Comparison of ENCODE assay signal across 8 cellular contexts in the genomic region with DNA sequence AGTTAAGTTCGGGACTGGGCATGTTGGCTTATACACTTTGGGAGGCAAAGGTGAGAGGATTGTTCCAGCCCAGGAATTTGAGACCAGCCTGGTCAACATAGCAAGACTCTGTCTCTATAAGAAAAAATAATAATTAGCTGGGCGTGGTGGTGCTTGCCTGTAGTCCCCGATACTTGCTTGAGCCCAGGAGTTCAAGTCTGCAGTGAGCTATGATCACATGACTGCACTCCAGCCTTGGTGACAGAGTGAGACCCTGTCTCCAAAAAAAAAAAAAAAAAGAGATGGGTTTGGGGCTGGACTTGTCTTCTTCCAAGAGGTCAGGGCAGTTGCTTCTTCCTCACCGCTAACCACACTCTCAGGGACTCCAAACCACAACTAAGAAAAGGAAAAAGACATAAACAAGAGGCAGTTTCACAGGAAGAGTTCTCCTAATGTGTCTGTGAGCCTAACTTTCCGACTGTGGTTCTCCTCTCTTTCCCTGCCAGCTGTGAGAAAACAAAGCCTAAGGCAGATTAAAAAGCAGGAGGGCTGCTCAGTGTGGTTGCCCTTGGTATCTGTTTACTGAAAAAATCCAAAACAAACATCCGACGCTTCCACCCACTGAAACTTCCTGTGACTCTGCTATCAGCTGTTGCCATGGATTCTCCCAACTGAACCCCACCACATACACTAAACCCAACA. TPM values are rescaled to one million over a fixed set of nuclear protein-coding genes. Genes with fewer than 3 reads are reported as not detected.
DNase-seq lines count a peak whose midpoint lies in the region; ATAC-seq, FAIRE-seq and TF ChIP-seq lines count a peak whose summit lies in the region.

No MANE protein-coding gene starts in this region.

- no peak for TF ChIP-seq POLR2A in A549 (IDR thresholded peaks at IDR 0.05; ENCODE audit: low read length)
- no peak for TF ChIP-seq POLR2A in HCT116 (IDR thresholded peaks at IDR 0.05; ENCODE audit: borderline replicate concordance, extremely low read depth, insufficient read depth, insufficient read length)

- H3K27ac Mint-ChIP-seq in activated T-helper 2 cell treated with anti-CD3 and anti-CD28 coated beads, Interferon-gamma antibody, Interleukin-2, Interleukin-4, amounts not matched to agents 10 μg/mL and 5 μg/mL and 100 μg/mL, durations not matched to agents 14 hours and 24 hours and 36 hours, result peak overlapping the region; percentile 1

- H3K27ac ChIP-seq in A549 (peak overlapping the region; percentile 94 to 95), HCT116 (ENCODE audit: low read depth, low read length) (peak overlapping the region; percentile 55)

- no peaks in the 10 kb centered on the region for H3K9me3 Mint-ChIP-seq in activated T-helper 2 cell treated with anti-CD3 and anti-CD28 coated beads, Interferon-gamma antibody, Interleukin-2, Interleukin-4, amounts not matched to agents 10 μg/mL and 5 μg/mL and 100 μg/mL, durations not matched to agents 14 hours and 24 hours and 36 hours

- peak overlapping the region; percentile 16; the same call in 1 of the 2 replicates for H3K9ac ChIP-seq in HCT116 (ENCODE audit: low read length)

- no peaks in the 10 kb centered on the region for H3K9me2 ChIP-seq in HCT116 (ENCODE audit: insufficient read depth)

- intact Hi-C loops in HCT116 (cut with micrococcal nuclease), result no loop called here
- intact Hi-C loops in activated T-helper 2 cell treated with anti-CD3 and anti-CD28 coated beads, Interferon-gamma antibody, Interleukin-2, Interleukin-4, amounts not matched to agents 10 μg/mL and 5 μg/mL and 100 μg/mL, durations not matched to agents 14 hours and 24 hours and 36 hours (cut with micrococcal nuclease), result loop anchor here (1.0 kb wide), 1 partner anchor 13 kb away; no protein-coding TSS in a partner anchor

- TF ChIP-seq EP300 in A549 (IDR thresholded peaks at IDR 0.05), result no peak

- H3K4me2 ChIP-seq in A549, result peak overlapping the region; percentile 94
- peak overlapping the region; percentile 43 for H3K4me2 ChIP-seq in HCT116 (ENCODE audit: low read length)

- peaks cover 47% of the 10 kb centered on the region for H3K4me1 Mint-ChIP-seq in activated T-helper 2 cell treated with anti-CD3 and anti-CD28 coated beads, Interferon-gamma antibody, Interleukin-2, Interleukin-4, amounts not matched to agents 10 μg/mL and 5 μg/mL and 100 μg/mL, durations not matched to agents 14 hours and 24 hours and 36 hours (ENCODE audit: low read depth)

- H3K27me3 ChIP-seq in HCT116 (ENCODE audit: insufficient read depth, low read length) (no peaks in the 10 kb centered on the region), HAP-1 (ENCODE audit: low read depth) (no peaks in the 10 kb centered on the region)

- H3K4me3 ChIP-seq in A549 (no peak overlapping the region), HCT116 (replicated peaks in 1 of 2; ENCODE audit: low read depth in 1 of 2, low read length in 2 of 2) (no peak overlapping the region), HAP-1 (no peak overlapping the region)

- RAD21 ChIA-PET in HCT116 (lab: Charles Lee; ENCODE audit: low non-redundant PET in 1 of 2, low total read pairs in 2 of 2, uncharacterized antibody in 2 of 2, unreplicated experiment in 2 of 2), result no interaction called here

- CTCF ChIA-PET in A549 (lab: Yijun Ruan, JAX), result interaction anchor here (0.7 to 32.8 kb wide), 7 partner anchors 8 to 79 kb away, joined by 3 to 600 read pairs (median 5); no protein-coding TSS in a partner anchor
- CTCF ChIA-PET in HCT116 (lab: Charles Lee), result interaction anchor here (1.2 to 1.6 kb wide), 2 partner anchors 47 to 68 kb away, joined by 3 to 5 read pairs; no protein-coding TSS in a partner anchor

- H2AFZ ChIP-seq in HCT116 (ENCODE audit: low read depth, low read length, poor library complexity, severe bottlenecking), result no peak overlapping the region

- H3K27me3 Mint-ChIP-seq in activated T-helper 2 cell treated with anti-CD3 and anti-CD28 coated beads, Interferon-gamma antibody, Interleukin-2, Interleukin-4, amounts not matched to agents 10 μg/mL and 5 μg/mL and 100 μg/mL, durations not matched to agents 14 hours and 24 hours and 36 hours (ENCODE audit: low read depth), result peaks cover 50% of the 10 kb centered on the region

- in situ Hi-C loops in HAP-1 (cut with MboI; ENCODE audit: low sequenced_read_pairs), result loop anchor here (25.0 kb wide), 1 partner anchor 1138 kb away; no protein-coding TSS in a partner anchor

- H3K36me3 ChIP-seq in HCT116 (ENCODE audit: control insufficient read depth in 1 of 2, insufficient read depth in 2 of 2, low read length in 2 of 2) (no peaks in the 10 kb centered on the region), HAP-1 (replicated peaks) (no peaks in the 10 kb centered on the region)

- no peaks in the 10 kb centered on the region; the same call in 2 of the 3 replicates for H3K9me3 ChIP-seq in A549
- H3K9me3 ChIP-seq in HCT116 (ENCODE audit: control insufficient read depth in 1 of 2, insufficient read depth in 1 of 2, low read depth in 1 of 2, low read length in 2 of 2), result no peaks in the 10 kb centered on the region
- H3K9me3 ChIP-seq in HAP-1, result no peaks in the 10 kb centered on the region

- FAIRE-seq in A549 (lab: Jason Lieb, UNC), result no peak

- H3K4me3 Mint-ChIP-seq in activated T-helper 2 cell treated with anti-CD3 and anti-CD28 coated beads, Interferon-gamma antibody, Interleukin-2, Interleukin-4, amounts not matched to agents 10 μg/mL and 5 μg/mL and 100 μg/mL, durations not matched to agents 14 hours and 24 hours and 36 hours (ENCODE audit: low read depth), result peak overlapping the region; percentile 15

- BruUV-seq in HCT116 (replicated peaks; lab: Mats Ljungman, UMichigan), result no TSS peak

- TF ChIP-seq RAD21 in A549 (conservative IDR thresholded peaks at IDR 0.05 in 1 of 2, IDR thresholded peaks at IDR 0.05 in 1 of 2) (no peak), HCT116 (IDR thresholded peaks at IDR 0.05; ENCODE audit: low read depth) (no peak)

- DNase-seq in A549 (ENCODE audit: low read depth in 1 of 2, low spot score in 1 of 2) (peak; percentile 76 to 86), HCT116 (ENCODE audit: low read depth, low spot score) (no peak), kidney glomerular epithelial cell (lab: John Stamatoyannopoulos, UW) (peak; percentile 81), HAP-1 (ENCODE audit: low spot score in 2 of 2) (no peak)
- DNase-seq in activated T-helper 2 cell treated with anti-CD3 and anti-CD28 coated beads, Interferon-gamma antibody, Interleukin-2, Interleukin-4, amounts not matched to agents 10 μg/mL and 5 μg/mL and 100 μg/mL, durations not matched to agents 14 hours and 24 hours and 36 hours (ENCODE audit: low spot score), result no peak

- no peaks in the 10 kb centered on the region for H3K79me2 ChIP-seq in HCT116 (ENCODE audit: insufficient read depth, low read length)

- H3K4me1 ChIP-seq in A549 (peaks cover 77% of the 10 kb centered on the region), HCT116 (ENCODE audit: control insufficient read depth in 1 of 2, insufficient read depth in 2 of 2, low read length in 2 of 2) (peaks cover 59 to 91% of the 10 kb centered on the region in 2 experiments), HAP-1 (peaks cover 3% of the 10 kb centered on the region; the same call in 1 of the 2 replicates)

- no peaks in the 10 kb centered on the region for H3K36me3 Mint-ChIP-seq in activated T-helper 2 cell treated with anti-CD3 and anti-CD28 coated beads, Interferon-gamma antibody, Interleukin-2, Interleukin-4, amounts not matched to agents 10 μg/mL and 5 μg/mL and 100 μg/mL, durations not matched to agents 14 hours and 24 hours and 36 hours (ENCODE audit: low read depth)

- POLR2A ChIA-PET in A549 (lab: Yijun Ruan, JAX), result interaction anchor here (0.6 to 0.7 kb wide), 3 partner anchors 16 to 243 kb away, joined by 3 to 5 read pairs (median 3); no protein-coding TSS in a partner anchor
- POLR2A ChIA-PET in HCT116 (lab: Charles Lee), result interaction anchor here (1.1 to 4.0 kb wide), 3 partner anchors 15 to 28 kb away, joined by 3 to 23 read pairs (median 8); no protein-coding TSS in a partner anchor

- H4K20me1 ChIP-seq in HCT116 (ENCODE audit: insufficient read depth), result no peaks in the 10 kb centered on the region

- 27% methylated on average over 7 of the region's 7 CpGs for WGBS in A549 (ENCODE audit: missing lambda C conversion rate)

- ATAC-seq in A549, result peak; percentile 8 to 12; a peak in 3 of 6 replicates
- ATAC-seq in HCT116, result no peak
- no peak for ATAC-seq in GM21737 (IDR thresholded peaks at IDR 0.05; ENCODE audit: unreplicated experiment)
- no peak for ATAC-seq in GM18868 (IDR thresholded peaks at IDR 0.05; ENCODE audit: unreplicated experiment)
- no peak for ATAC-seq in GM18870 (IDR thresholded peaks at IDR 0.05; ENCODE audit: unreplicated experiment)

- TF ChIP-seq CTCF in A549 (IDR thresholded peaks at IDR 0.05), result no peak
- TF ChIP-seq CTCF in HCT116 (IDR thresholded peaks at IDR 0.05 in 2 of 3, conservative IDR thresholded peaks at IDR 0.05 in 1 of 3; ENCODE audit: borderline replicate concordance in 1 of 3, insufficient read depth in 1 of 3, low read depth in 2 of 3, low read length in 2 of 3), result no peak

RNA-seq across cellular contexts. Expression of a gene that starts 2.4 kb away (rescaled TPM):
- 300 and 355 TPM in 2 replicates for polyA plus RNA-seq in A549 (2011; rRNA removed)
- 315 and 419 TPM in 2 replicates for polyA plus RNA-seq in A549 (2012; cell fraction: cytosol; rRNA removed)
- polyA plus RNA-seq in A549 (2012; cell fraction: nucleus; rRNA removed), result 684 and 700 TPM in 2 replicates
- polyA plus RNA-seq in A549 (2017; fragmentation: RNase III; extraction: RNeasy Plus Mini Kit Qiagen cat#74134 plus additional on column Dnase treatment), result 286 to 399 TPM (median 346 TPM) in 3 replicates
- polyA minus RNA-seq in A549 (2011; rRNA and poly(A)+ RNA removed), result 377 and 382 TPM in 2 replicates
- total RNA-seq in HCT116 (2021; ENCODE audit: unreplicated experiment), result 12.8 TPM
- polyA plus RNA-seq in HCT116 (2012), result 32.8 and 45.4 TPM in 2 replicates
- total RNA-seq in activated T-helper 2 cell treated with anti-CD3 and anti-CD28 coated beads, Interferon-gamma antibody, Interleukin-2, Interleukin-4, amounts not matched to agents 10 μg/mL and 5 μg/mL and 100 μg/mL, durations not matched to agents 14 hours and 24 hours and 36 hours, result 0.23 TPM in 2 replicates

RNA-seq across cellular contexts. Expression of a gene that starts 29.8 kb away (rescaled TPM):
- polyA plus RNA-seq in A549 (2011; rRNA removed) (107 and 128 TPM in 2 replicates), A549 (2017; fragmentation: RNase III; extraction: RNeasy Plus Mini Kit Qiagen cat#74134 plus additional on column Dnase treatment) (181 to 187 TPM (median 182 TPM) in 3 replicates)
- 163 and 166 TPM in 2 replicates for polyA plus RNA-seq in A549 (2012; cell fraction: cytosol; rRNA removed)
- polyA plus RNA-seq in A549 (2012; cell fraction: nucleus; rRNA removed), result 79.8 and 104 TPM in 2 replicates
- polyA minus RNA-seq in A549 (2011; rRNA and poly(A)+ RNA removed), result 48.5 and 54.1 TPM in 2 replicates
- 130 TPM for total RNA-seq in HCT116 (2021; ENCODE audit: unreplicated experiment)
- polyA plus RNA-seq in HCT116 (2012), result 141 and 168 TPM in 2 replicates
- 41.8 and 42.8 TPM in 2 replicates for total RNA-seq in activated T-helper 2 cell treated with anti-CD3 and anti-CD28 coated beads, Interferon-gamma antibody, Interleukin-2, Interleukin-4, amounts not matched to agents 10 μg/mL and 5 μg/mL and 100 μg/mL, durations not matched to agents 14 hours and 24 hours and 36 hours

RNA-seq across cellular contexts. Expression of a gene that starts 39.2 kb away (rescaled TPM):
- 3.9 and 5.2 TPM in 2 replicates for polyA plus RNA-seq in A549 (2011; rRNA removed)
- polyA plus RNA-seq in A549 (2012; cell fraction: cytosol; rRNA removed), result 3.2 and 4.2 TPM in 2 replicates
- 8.2 and 9.8 TPM in 2 replicates for polyA plus RNA-seq in A549 (2012; cell fraction: nucleus; rRNA removed)
- 15.6 to 17.8 TPM (median 16.5 TPM) in 3 replicates for polyA plus RNA-seq in A549 (2017; fragmentation: RNase III; extraction: RNeasy Plus Mini Kit Qiagen cat#74134 plus additional on column Dnase treatment)
- 8.1 and 14.2 TPM in 2 replicates for polyA minus RNA-seq in A549 (2011; rRNA and poly(A)+ RNA removed)
- 25.9 TPM for total RNA-seq in HCT116 (2021; ENCODE audit: unreplicated experiment)
- 11.2 and 13.1 TPM in 2 replicates for polyA plus RNA-seq in HCT116 (2012)
- 42.6 and 43.8 TPM in 2 replicates for total RNA-seq in activated T-helper 2 cell treated with anti-CD3 and anti-CD28 coated beads, Interferon-gamma antibody, Interleukin-2, Interleukin-4, amounts not matched to agents 10 μg/mL and 5 μg/mL and 100 μg/mL, durations not matched to agents 14 hours and 24 hours and 36 hours

RNA-seq across cellular contexts. Expression of a gene that starts 40.9 kb away (rescaled TPM):
- polyA plus RNA-seq in A549 (2011; rRNA removed) (0.16 and 0.21 TPM in 2 replicates), A549 (2017; fragmentation: RNase III; extraction: RNeasy Plus Mini Kit Qiagen cat#74134 plus additional on column Dnase treatment) (1.4 to 2.7 TPM (median 2.0 TPM) in 3 replicates)
- polyA plus RNA-seq in A549 (2012; cell fraction: cytosol; rRNA removed), result 0.42 and 0.73 TPM in 2 replicates
- polyA plus RNA-seq in A549 (2012; cell fraction: nucleus; rRNA removed), result 0.97 and 1.7 TPM in 2 replicates
- 0.17 TPM in 1 of 2 replicates, not detected in the other for polyA minus RNA-seq in A549 (2011; rRNA and poly(A)+ RNA removed)
- total RNA-seq in HCT116 (2021; ENCODE audit: unreplicated experiment), result 43.2 TPM
- 23.1 and 30.2 TPM in 2 replicates for polyA plus RNA-seq in HCT116 (2012)
- total RNA-seq in activated T-helper 2 cell treated with anti-CD3 and anti-CD28 coated beads, Interferon-gamma antibody, Interleukin-2, Interleukin-4, amounts not matched to agents 10 μg/mL and 5 μg/mL and 100 μg/mL, durations not matched to agents 14 hours and 24 hours and 36 hours, result 0.23 and 0.41 TPM in 2 replicates

RNA-seq across cellular contexts. Expression of a gene that starts 55.6 kb away (rescaled TPM):
- polyA plus RNA-seq in A549 (2011; rRNA removed) (0.03 and 0.05 TPM in 2 replicates), A549 (2017; fragmentation: RNase III; extraction: RNeasy Plus Mini Kit Qiagen cat#74134 plus additional on column Dnase treatment) (0.07 to 0.12 TPM in 2 of 3 replicates, not detected in the other)
- 0.03 and 0.04 TPM in 2 replicates for polyA plus RNA-seq in A549 (2012; cell fraction: cytosol; rRNA removed)
- 0.09 and 0.18 TPM in 2 replicates for polyA plus RNA-seq in A549 (2012; cell fraction: nucleus; rRNA removed)
- not detected in 2 replicates for polyA minus RNA-seq in A549 (2011; rRNA and poly(A)+ RNA removed)
- total RNA-seq in HCT116 (2021; ENCODE audit: unreplicated experiment), result 2.0 TPM
- 3.4 and 3.6 TPM in 2 replicates for polyA plus RNA-seq in HCT116 (2012)
- total RNA-seq in activated T-helper 2 cell treated with anti-CD3 and anti-CD28 coated beads, Interferon-gamma antibody, Interleukin-2, Interleukin-4, amounts not matched to agents 10 μg/mL and 5 μg/mL and 100 μg/mL, durations not matched to agents 14 hours and 24 hours and 36 hours, result not detected in 2 replicates

Comparison
In these comparisons a context has a peak if more than half of its experiments do, and no peak if none do; other contexts are left out.
1. ATAC-seq: peak in A549 (2 of 2); none in HCT116 (single experiment), GM21737 (single experiment), GM18868 (single experiment) and GM18870 (single experiment).
2. DNase-seq: peak in A549 (2 of 2) and kidney glomerular epithelial cell (single experiment); none in HCT116 (single experiment), activated T-helper 2 cell treated with anti-CD3 and anti-CD28 coated beads, Interferon-gamma antibody, Interleukin-2, Interleukin-4, amounts not matched to agents 10 μg/mL and 5 μg/mL and 100 μg/mL, durations not matched to agents 14 hours and 24 hours and 36 hours (single experiment) and HAP-1 (0 of 2).
3. RNA of a gene that starts 2.4 kb away (total RNA-seq): 12.8 TPM in HCT116 (single experiment); 0.23 TPM in activated T-helper 2 cell treated with anti-CD3 and anti-CD28 coated beads, Interferon-gamma antibody, Interleukin-2, Interleukin-4, amounts not matched to agents 10 μg/mL and 5 μg/mL and 100 μg/mL, durations not matched to agents 14 hours and 24 hours and 36 hours; every median in the first group is over 10 times any median in the second.